ENCODE assay signal across 15 cellular contexts in genomic region chr2:102520801-102521200, GRCh38. TPM values are rescaled to one million over a fixed set of nuclear protein-coding genes. Genes with fewer than 3 reads are reported as not detected.
"Had no signal": no experiment of that assay in that cellular context is flagged by ENCODE, and none has a peak within 500 bp of the region (broad histone marks: within the 10 kb centered on the region; RNA-seq: fewer than 3 reads in every experiment).

No MANE protein-coding gene starts in this region.

- ATAC-seq: activated CD8-positive, alpha-beta T cell treated with anti-CD3 and anti-CD28 coated beads, Interleukin-2, amount 10 ng/mL, durations not matched to agents 7 days and 5 days had no signal

- DNase-seq: activated CD8-positive, alpha-beta memory T cell treated with anti-CD3 and anti-CD28 coated beads, Interleukin-2, amount 50 U/mL, for 48 hours; activated CD8-positive, alpha-beta T cell treated with anti-CD3 and anti-CD28 coated beads, Interleukin-2, amount 10 ng/mL, durations not matched to agents 7 days and 5 days; activated naive CD4-positive, alpha-beta T cell; activated naive CD8-positive, alpha-beta T cell treated with anti-CD3 and anti-CD28 coated beads, Interleukin-2, amount 50 U/mL, for 24 hours; effector memory CD4-positive, alpha-beta T cell; hypothalamus; left ventricle myocardium inferior; nephron progenitor cell; stimulated activated CD4-positive, alpha-beta T cell treated with anti-CD3 and anti-CD28 coated beads, Interleukin-2, amount 100 ng/mL, for 48 hours; stimulated activated CD8-positive, alpha-beta memory T cell treated with anti-CD3 and anti-CD28 coated beads, Interleukin-4, amount 100 ng/mL, for 48 hours; T-cell had no signal

- H3K4me3 ChIP-seq: left ventricle myocardium inferior, prostate gland, testis had no signal

RNA-seq across cellular contexts. Expression of gene SLC9A4, which starts 47.8 kb away (rescaled TPM):
- total RNA-seq: activated T-helper 1 cell treated with anti-CD3 and anti-CD28 coated beads, Interleukin-12 subunit alpha, Interleukin-12 subunit beta, Interleukin-2, Interleukin-4 antibody, amounts not matched to agents 30 ng/mL and 10 ng/mL and 1 ng/mL, durations not matched to agents 14 hours and 24 hours and 36 hours; left ventricle myocardium inferior; omental fat pad; prostate gland had no signal
